Comparison of ENCODE assay signal across 8 cellular contexts in the genomic region with DNA sequence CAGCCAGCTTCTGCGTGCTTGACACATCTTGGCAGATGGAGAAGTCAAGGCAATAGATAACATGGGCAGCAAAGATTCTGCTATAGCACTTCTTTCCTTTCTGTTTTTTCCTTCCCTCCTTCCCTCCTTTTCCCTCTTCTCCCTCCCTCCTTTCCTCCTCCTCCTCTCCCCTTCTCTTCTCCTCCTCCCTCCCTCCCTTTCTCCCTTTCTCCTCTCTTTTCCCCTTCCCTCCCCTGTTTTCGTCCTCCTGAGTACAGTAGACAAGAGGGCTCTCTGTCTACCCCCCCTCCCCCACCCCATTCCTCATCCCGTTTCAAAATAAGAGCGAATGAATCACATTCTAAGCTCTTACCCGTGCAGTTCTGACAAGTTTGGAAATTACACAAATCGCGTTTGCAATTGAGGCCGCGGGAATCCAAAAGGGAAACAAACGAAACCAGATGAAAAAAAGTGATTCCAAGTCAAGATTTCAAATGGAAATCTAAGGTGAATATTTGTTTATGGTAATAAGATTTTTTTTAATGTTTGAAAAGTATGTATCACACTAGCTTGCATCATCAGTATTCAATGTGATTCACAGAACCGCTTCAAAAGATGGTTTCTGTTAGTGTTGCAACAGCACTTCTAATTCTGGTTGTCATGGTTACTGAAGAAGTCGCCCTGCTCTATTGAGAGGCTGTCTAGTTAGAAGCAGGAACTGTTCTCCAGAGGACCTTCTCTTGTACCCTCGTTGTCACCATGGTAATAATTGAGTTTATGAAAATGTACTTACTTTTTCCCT. TPM values are rescaled to one million over a fixed set of nuclear protein-coding genes. Genes with fewer than 3 reads are reported as not detected.
A peak's percentile ranks its signal among the peaks of the same experiment; 100 is the strongest.
DNase-seq lines count a peak whose midpoint lies in the region; ATAC-seq and TF ChIP-seq lines count a peak whose summit lies in the region.

No MANE protein-coding gene starts in this region.

- H3K4me3 Mint-ChIP-seq in activated naive CD8-positive, alpha-beta T cell, result peak overlapping the region; percentile 91
- H3K4me3 Mint-ChIP-seq in glutamatergic neuron (ENCODE audit: unreplicated experiment) (peak overlapping the region; percentile 91), osteocyte (ENCODE audit: unreplicated experiment) (peak overlapping the region; percentile 80)

- H3K36me3 Mint-ChIP-seq in activated naive CD8-positive, alpha-beta T cell, result peaks cover under 1% of the 10 kb centered on the region
- H3K36me3 Mint-ChIP-seq in glutamatergic neuron (ENCODE audit: unreplicated experiment), result no peaks in the 10 kb centered on the region
- H3K36me3 Mint-ChIP-seq in osteocyte (ENCODE audit: unreplicated experiment), result no peaks in the 10 kb centered on the region

- peak; percentile 76 for ATAC-seq in HG02981 (IDR thresholded peaks at IDR 0.05; ENCODE audit: unreplicated experiment)

- DNase-seq in NCI-H1417 (lab: John Stamatoyannopoulos, UW) (peak; percentile 27 to 71 (median 44)), NCI-H1417 treated with DMSO at 0.1 percent for 48 hours (lab: John Stamatoyannopoulos, UW) (no peak), NOMO-1 (lab: John Stamatoyannopoulos, UW; ENCODE audit: unreplicated experiment in 2 of 2) (peak; percentile 80 to 100), glutamatergic neuron (no peak), osteocyte (ENCODE audit: extremely low spot score, unreplicated experiment) (no peak), T-helper 9 cell (no peak)

- no peak for TF ChIP-seq CTCF in glutamatergic neuron (IDR thresholded peaks at IDR 0.05; ENCODE audit: partially characterized antibody, unreplicated experiment)
- no peak for TF ChIP-seq CTCF in osteocyte (IDR thresholded peaks at IDR 0.05)

- peaks cover 8% of the 10 kb centered on the region for H3K27me3 Mint-ChIP-seq in activated naive CD8-positive, alpha-beta T cell
- H3K27me3 Mint-ChIP-seq in glutamatergic neuron (ENCODE audit: unreplicated experiment) (peaks cover 2% of the 10 kb centered on the region), osteocyte (ENCODE audit: unreplicated experiment) (peaks cover 6% of the 10 kb centered on the region)

- H3K4me1 Mint-ChIP-seq in activated naive CD8-positive, alpha-beta T cell (ENCODE audit: low read depth), result peaks cover 26% of the 10 kb centered on the region
- peaks cover 21% of the 10 kb centered on the region for H3K4me1 Mint-ChIP-seq in glutamatergic neuron (ENCODE audit: low read depth, unreplicated experiment)
- H3K4me1 Mint-ChIP-seq in osteocyte (ENCODE audit: unreplicated experiment), result peaks cover 21% of the 10 kb centered on the region

- H3K9me3 Mint-ChIP-seq in activated naive CD8-positive, alpha-beta T cell (ENCODE audit: low read depth), result no peaks in the 10 kb centered on the region
- H3K9me3 Mint-ChIP-seq in glutamatergic neuron (ENCODE audit: unreplicated experiment), result peaks cover 5% of the 10 kb centered on the region
- H3K9me3 Mint-ChIP-seq in osteocyte (ENCODE audit: unreplicated experiment), result no peaks in the 10 kb centered on the region

- H3K27ac Mint-ChIP-seq in activated naive CD8-positive, alpha-beta T cell, result peak overlapping the region; percentile 91
- H3K27ac Mint-ChIP-seq in glutamatergic neuron (ENCODE audit: unreplicated experiment), result peak overlapping the region; percentile 75
- peak overlapping the region; percentile 83 for H3K27ac Mint-ChIP-seq in osteocyte (ENCODE audit: unreplicated experiment)

RNA-seq across cellular contexts. Expression of a gene that starts 1.3 kb away (rescaled TPM):
- 10.5 TPM for total RNA-seq in glutamatergic neuron (ENCODE audit: unreplicated experiment)
- 0.29 and 0.43 TPM in 2 replicates for total RNA-seq in osteocyte

Comparison
In these comparisons a context has a peak if more than half of its experiments do, and no peak if none do; other contexts are left out.
1. DNase-seq: peak in NCI-H1417 (3 of 3) and NOMO-1 (2 of 2); none in NCI-H1417 treated with DMSO at 0.1 percent for 48 hours (single experiment), glutamatergic neuron (single experiment), osteocyte (single experiment) and T-helper 9 cell (single experiment).
2. Peak in every context shown above with its lines, with median percentiles within 50 percentile points of each other: H3K27ac Mint-ChIP-seq and H3K4me3 Mint-ChIP-seq.